In genomic region chr9:131984564-131984963, GRCh38 we compare ENCODE assay signal across 18 cellular contexts.
DNase-seq lines count a peak whose midpoint lies in the region; ATAC-seq, FAIRE-seq and TF ChIP-seq lines count a peak whose summit lies in the region.
"Had no signal": no experiment of that assay in that cellular context is flagged by ENCODE, and none has a peak within 500 bp of the region (broad histone marks: within the 10 kb centered on the region; RNA-seq: fewer than 3 reads in every experiment).

No MANE protein-coding gene starts in this region.

- H3K36me3 Mint-ChIP-seq in astrocyte (ENCODE audit: low read depth, unreplicated experiment) (peaks cover 4% of the 10 kb centered on the region), MCF 10A (ENCODE audit: insufficient read depth, unreplicated experiment) (no peaks in the 10 kb centered on the region)

- CTCF ChIA-PET in MCF 10A (lab: Yijun Ruan, JAX): no interaction called here

- H3K27ac ChIP-seq in astrocyte (ENCODE audit: low read depth, low read length): no peak overlapping the region
- H3K27ac ChIP-seq in mesenchymal stem cell (ENCODE audit: low read length, poor library complexity, severe bottlenecking): no peak overlapping the region
- no peak overlapping the region for H3K27ac ChIP-seq in lower lobe of right lung

- H3K9ac ChIP-seq in astrocyte (ENCODE audit: low read length) (no peak overlapping the region), mesenchymal stem cell (ENCODE audit: low read length) (no peak overlapping the region)

- no peak for TF ChIP-seq CTCF in astrocyte (IDR thresholded peaks at IDR 0.05; ENCODE audit: insufficient read depth, low read depth, low read length)
- TF ChIP-seq CTCF in lower lobe of right lung (IDR thresholded peaks at IDR 0.05): no peak
- TF ChIP-seq CTCF in MCF 10A (IDR thresholded peaks at IDR 0.05; ENCODE audit: unreplicated experiment): no peak

- H3K23ac ChIP-seq in mesenchymal stem cell (ENCODE audit: low read length in 2 of 2): no peak overlapping the region

- no peak overlapping the region for H3K14ac ChIP-seq in mesenchymal stem cell (ENCODE audit: low read length in 2 of 2)

- peak; percentile 8 for FAIRE-seq in GM19239 (lab: Jason Lieb, UNC)
- no peak for FAIRE-seq in astrocyte (lab: Jason Lieb, UNC)
- FAIRE-seq: A204.1, G401.6, H54, HepG2, HTR-8/SVneo had no signal

- H3K4me3 Mint-ChIP-seq in astrocyte (ENCODE audit: unreplicated experiment): no peak overlapping the region
- no peak overlapping the region for H3K4me3 Mint-ChIP-seq in MCF 10A (ENCODE audit: unreplicated experiment)
- H3K4me3 Mint-ChIP-seq: B cell; CD4-positive, alpha-beta T cell had no signal

- H3K79me2 ChIP-seq in astrocyte (ENCODE audit: insufficient read depth, low read length): peaks cover 2% of the 10 kb centered on the region

- no peaks in the 10 kb centered on the region for H3K36me3 ChIP-seq in astrocyte (ENCODE audit: insufficient read depth, low read length)
- no peaks in the 10 kb centered on the region for H3K36me3 ChIP-seq in mesenchymal stem cell (ENCODE audit: control insufficient read depth in 1 of 2, insufficient read depth in 2 of 2, low read depth in 1 of 2, low read length in 2 of 2)
- H3K36me3 ChIP-seq in lower lobe of right lung: no peaks in the 10 kb centered on the region

- intact Hi-C loops in lower lobe of right lung (cut with DNase I) (no loop called here), MCF 10A (cut with micrococcal nuclease) (no loop called here)

- H3K4me1 Mint-ChIP-seq in astrocyte (ENCODE audit: low read depth, unreplicated experiment) (peaks cover 3% of the 10 kb centered on the region), MCF 10A (ENCODE audit: insufficient read depth, unreplicated experiment) (no peaks in the 10 kb centered on the region)

- no peak for DNase-seq in GM19239 (ENCODE audit: insufficient read length, low spot score)
- peak; percentile 28 for DNase-seq in HT1080 (ENCODE audit: low read depth)
- no peak for DNase-seq in astrocyte (ENCODE audit: low read depth)
- DNase-seq in mesenchymal stem cell: peak; percentile 56
- no peak for DNase-seq in lower lobe of right lung
- no peak for DNase-seq in NCI-H1092 (lab: John Stamatoyannopoulos, UW)
- no peak for DNase-seq in NCI-H345 treated with DMSO at 0.1 percent for 48 hours (lab: John Stamatoyannopoulos, UW; ENCODE audit: unreplicated experiment)
- no peak for DNase-seq in MCF 10A (ENCODE audit: unreplicated experiment)
- DNase-seq: C1 segment of cervical spinal cord; Calu3; CD4-positive, alpha-beta T cell; DMS 273 treated with DMSO at 0.1 percent for 48 hours had no signal

- H3K9me3 Mint-ChIP-seq in astrocyte (ENCODE audit: unreplicated experiment) (no peaks in the 10 kb centered on the region), MCF 10A (ENCODE audit: unreplicated experiment) (no peaks in the 10 kb centered on the region)
- H3K9me3 Mint-ChIP-seq: CD4-positive, alpha-beta T cell had no signal

- H2BK12ac ChIP-seq in mesenchymal stem cell (ENCODE audit: low read length in 2 of 2): no peak overlapping the region

- no peak overlapping the region for H2BK15ac ChIP-seq in mesenchymal stem cell (ENCODE audit: low read depth, poor library complexity, severe bottlenecking)

- H3K4me1 ChIP-seq in astrocyte (ENCODE audit: insufficient read depth, low read length) (peaks cover 11% of the 10 kb centered on the region), mesenchymal stem cell (ENCODE audit: control insufficient read depth, insufficient read depth, low read depth, low read length) (no peaks in the 10 kb centered on the region), lower lobe of right lung (no peaks in the 10 kb centered on the region)

- H3K4ac ChIP-seq in mesenchymal stem cell (ENCODE audit: low read depth in 1 of 2, low read length in 2 of 2): no peak overlapping the region

- peaks cover 67% of the 10 kb centered on the region for H4K20me1 ChIP-seq in astrocyte (ENCODE audit: insufficient read depth, low read length)

- no peak overlapping the region for H2AK5ac ChIP-seq in mesenchymal stem cell (ENCODE audit: low read length, severe bottlenecking)

- H4K91ac ChIP-seq in mesenchymal stem cell (ENCODE audit: low read length): no peak overlapping the region

- H2AFZ ChIP-seq in astrocyte (ENCODE audit: low read depth, low read length): no peak overlapping the region
- no peak overlapping the region for H2AFZ ChIP-seq in mesenchymal stem cell (ENCODE audit: low read depth, low read length)

- no peaks in the 10 kb centered on the region for H3K27me3 Mint-ChIP-seq in astrocyte (ENCODE audit: low read depth, unreplicated experiment)
- no peaks in the 10 kb centered on the region for H3K27me3 Mint-ChIP-seq in MCF 10A (ENCODE audit: insufficient read depth, unreplicated experiment)
- H3K27me3 Mint-ChIP-seq: B cell; CD4-positive, alpha-beta T cell had no signal

- 10% methylated on average over 1 of the region's 1 CpG for WGBS in mesenchymal stem cell

- H3K27me3 ChIP-seq in astrocyte (ENCODE audit: insufficient read depth, low read length): no peaks in the 10 kb centered on the region
- no peaks in the 10 kb centered on the region for H3K27me3 ChIP-seq in mesenchymal stem cell (ENCODE audit: control insufficient read depth in 1 of 2, insufficient read depth in 1 of 2, low read length in 2 of 2)
- H3K27me3 ChIP-seq in lower lobe of right lung (ENCODE audit: low read depth): no peaks in the 10 kb centered on the region

- H2BK5ac ChIP-seq in mesenchymal stem cell (ENCODE audit: low read depth, low read length, poor library complexity, severe bottlenecking): no peak overlapping the region

- POLR2A ChIA-PET in MCF 10A (lab: Yijun Ruan, JAX): interaction anchor here (1.4 kb wide), 1 partner anchor 94 kb away, joined by 3 read pairs; no protein-coding TSS in a partner anchor

- no peak overlapping the region for H4K8ac ChIP-seq in mesenchymal stem cell (ENCODE audit: low read length)

- H3K9me3 ChIP-seq in astrocyte (ENCODE audit: insufficient read depth, low read depth, low read length) (no peaks in the 10 kb centered on the region), mesenchymal stem cell (ENCODE audit: control insufficient read depth, low read length) (no peaks in the 10 kb centered on the region), lower lobe of right lung (no peaks in the 10 kb centered on the region)

- no TSS peak for BruUV-seq in MCF 10A (replicated peaks; lab: Mats Ljungman, UMichigan)

- H3K27ac Mint-ChIP-seq in astrocyte (ENCODE audit: unreplicated experiment) (peak overlapping the region; percentile 42), MCF 10A (ENCODE audit: low read depth, unreplicated experiment) (no peak overlapping the region)
- H3K27ac Mint-ChIP-seq: B cell; CD4-positive, alpha-beta T cell had no signal

- no peak for ATAC-seq in lower lobe of right lung
- ATAC-seq: HepG2 had no signal

- no peak overlapping the region for H2BK120ac ChIP-seq in mesenchymal stem cell (ENCODE audit: low read depth, low read length)

- H3K4me3 ChIP-seq in astrocyte (ENCODE audit: insufficient read depth, low read depth, low read length): no peak overlapping the region
- H3K4me3 ChIP-seq in mesenchymal stem cell (ENCODE audit: insufficient read depth in 1 of 2, low read depth in 1 of 2, low read length in 2 of 2): no peak overlapping the region
- no peak overlapping the region for H3K4me3 ChIP-seq in lower lobe of right lung

- H3K79me1 ChIP-seq in mesenchymal stem cell (replicated peaks; ENCODE audit: low read length, poor library complexity, severe bottlenecking): peaks cover 19% of the 10 kb centered on the region

- H3K18ac ChIP-seq in mesenchymal stem cell (ENCODE audit: low read depth in 1 of 2, low read length in 2 of 2): no peak overlapping the region

- H3K4me2 ChIP-seq in astrocyte (ENCODE audit: low read length) (no peak overlapping the region), mesenchymal stem cell (ENCODE audit: low read length, poor library complexity, severe bottlenecking) (no peak overlapping the region)

Comparison
In these comparisons a context has a peak if more than half of its experiments do, and no peak if none do; other contexts are left out.
1. DNase-seq: peak in HT1080 (single experiment) and mesenchymal stem cell (single experiment); none in GM19239 (single experiment), astrocyte (single experiment), lower lobe of right lung (single experiment), NCI-H1092 (single experiment), NCI-H345 treated with DMSO at 0.1 percent for 48 hours (single experiment) and MCF 10A (single experiment).